ENCODE assay signal across 1 cellular context in the genomic region with DNA sequence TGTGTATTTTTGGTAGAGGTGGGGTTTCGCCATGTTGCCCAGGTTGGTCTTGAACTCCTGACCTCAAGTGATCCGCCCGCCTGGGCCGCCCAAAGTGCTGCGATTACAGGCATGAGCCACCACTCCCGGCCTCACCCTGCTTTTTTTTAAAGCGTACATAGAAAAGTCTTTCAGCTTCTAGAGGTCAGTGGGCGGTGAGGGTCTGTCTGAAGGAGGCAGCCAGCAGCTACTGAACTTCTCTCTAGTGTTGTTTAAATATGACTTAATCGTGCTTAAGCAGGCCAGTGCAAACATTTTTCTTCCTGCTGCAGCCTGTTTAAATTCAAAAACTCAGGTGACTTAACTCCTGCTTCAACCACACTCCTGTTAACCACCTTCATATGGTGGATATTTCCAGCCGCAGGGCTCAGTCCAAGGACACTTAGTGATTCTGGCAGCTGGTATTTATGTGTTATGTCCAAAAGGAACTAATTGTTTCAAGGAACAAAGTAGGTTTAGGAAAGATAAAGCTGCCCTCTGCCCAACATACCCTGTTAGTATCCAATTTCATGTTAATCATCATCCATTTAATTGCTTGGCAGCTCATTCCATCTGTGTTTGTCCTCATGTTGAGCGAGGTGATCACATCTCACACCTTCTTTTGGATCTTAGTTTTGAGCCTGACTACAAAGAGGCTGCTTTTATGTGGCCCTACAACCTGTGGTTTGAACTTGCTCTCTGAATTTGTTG.
TF ChIP-seq lines count a peak whose summit lies in the region.

No MANE protein-coding gene starts in this region.

TF ChIP-seq in HepG2, 621 proteins besides CTCF, POLR2A, EP300 and RAD21 (continued from another document and continues in another):
- TF ChIP-seq ARID5B (CRISPR knock-in tag; IDR thresholded peaks at IDR 0.05) (peak; percentile 58; the same call in 1 of the 2 replicates), ZNF3 (CRISPR knock-in tag; IDR thresholded peaks at IDR 0.05) (no peak), SAP130 (CRISPR knock-in tag; IDR thresholded peaks at IDR 0.05; ENCODE audit: low read depth) (peak; percentile 51; the same call in 1 of the 2 replicates), FOXK1 (CRISPR knock-in tag; IDR thresholded peaks at IDR 0.05; ENCODE audit: borderline replicate concordance, low read depth) (no peak), JUN (CRISPR knock-in tag; IDR thresholded peaks at IDR 0.05) (no peak), RXRA (CRISPR knock-in tag; IDR thresholded peaks at IDR 0.05) (peak; percentile 89), ZBTB38 (CRISPR knock-in tag; IDR thresholded peaks at IDR 0.05) (no peak), ZNF687 (CRISPR knock-in tag; IDR thresholded peaks at IDR 0.05) (peak; percentile 56), DNMT3B (CRISPR knock-in tag; conservative IDR thresholded peaks at IDR 0.05) (no peak), GATAD1 (CRISPR knock-in tag; IDR thresholded peaks at IDR 0.05) (no peak), ESRRA (CRISPR knock-in tag; IDR thresholded peaks at IDR 0.05; ENCODE audit: low read depth) (0 out of 2 replicates have a peak, but pooled peaks have one; percentile 41), TBX2 (CRISPR knock-in tag; IDR thresholded peaks at IDR 0.05; ENCODE audit: borderline replicate concordance) (peak; percentile 90), ZC3H13 (CRISPR knock-in tag; IDR thresholded peaks at IDR 0.05) (peak; percentile 57; the same call in 1 of the 2 replicates), ZNF264 (CRISPR knock-in tag; IDR thresholded peaks at IDR 0.05) (peak; percentile 38; the same call in 1 of the 2 replicates), ZNF382 (CRISPR knock-in tag; IDR thresholded peaks at IDR 0.05; ENCODE audit: borderline replicate concordance) (no peak), GABPA (IDR thresholded peaks at IDR 0.05; ENCODE audit: low read depth, low read length) (no peak), GABPA (CRISPR knock-in tag; IDR thresholded peaks at IDR 0.05; ENCODE audit: low read depth) (peak; percentile 33; the same call in 1 of the 2 replicates), HNF4G (IDR thresholded peaks at IDR 0.05; ENCODE audit: borderline replicate concordance, low read depth, low read length) (peak; percentile 5; the same call in 1 of the 2 replicates), HNF4G (CRISPR knock-in tag; IDR thresholded peaks at IDR 0.05; ENCODE audit: borderline replicate concordance, low read depth) (no peak), SRY (CRISPR knock-in tag; IDR thresholded peaks at IDR 0.05) (no peak), RORA (CRISPR knock-in tag; IDR thresholded peaks at IDR 0.05) (no peak), MLLT10 (CRISPR knock-in tag; IDR thresholded peaks at IDR 0.05) (no peak), ARID3A (IDR thresholded peaks at IDR 0.05; ENCODE audit: low read depth, low read length) (peak; percentile 12; the same call in 1 of the 2 replicates), ZNF773 (CRISPR knock-in tag; IDR thresholded peaks at IDR 0.05; ENCODE audit: borderline replicate concordance) (no peak), HOXA3 (CRISPR knock-in tag; IDR thresholded peaks at IDR 0.05) (peak; percentile 42; the same call in 1 of the 2 replicates), ZNF281 (CRISPR knock-in tag; IDR thresholded peaks at IDR 0.05; ENCODE audit: borderline replicate concordance) (no peak), MED1 (CRISPR knock-in tag; IDR thresholded peaks at IDR 0.05) (peak; percentile 47; the same call in 1 of the 2 replicates), ZFAT (CRISPR knock-in tag; conservative IDR thresholded peaks at IDR 0.05) (no peak), ZNF33B (CRISPR knock-in tag; IDR thresholded peaks at IDR 0.05) (no peak), MED8 (CRISPR knock-in tag; IDR thresholded peaks at IDR 0.05; ENCODE audit: insufficient replicate concordance) (no peak), ZNF879 (CRISPR knock-in tag; IDR thresholded peaks at IDR 0.05) (no peak), RNF2 (conservative IDR thresholded peaks at IDR 0.05; ENCODE audit: low read depth) (no peak), SOX5 (CRISPR knock-in tag; IDR thresholded peaks at IDR 0.05; ENCODE audit: borderline replicate concordance) (peak; percentile 79), HNRNPL (IDR thresholded peaks at IDR 0.05; ENCODE audit: low read depth, low read length) (no peak)
- TF ChIP-seq, protein P1, sequence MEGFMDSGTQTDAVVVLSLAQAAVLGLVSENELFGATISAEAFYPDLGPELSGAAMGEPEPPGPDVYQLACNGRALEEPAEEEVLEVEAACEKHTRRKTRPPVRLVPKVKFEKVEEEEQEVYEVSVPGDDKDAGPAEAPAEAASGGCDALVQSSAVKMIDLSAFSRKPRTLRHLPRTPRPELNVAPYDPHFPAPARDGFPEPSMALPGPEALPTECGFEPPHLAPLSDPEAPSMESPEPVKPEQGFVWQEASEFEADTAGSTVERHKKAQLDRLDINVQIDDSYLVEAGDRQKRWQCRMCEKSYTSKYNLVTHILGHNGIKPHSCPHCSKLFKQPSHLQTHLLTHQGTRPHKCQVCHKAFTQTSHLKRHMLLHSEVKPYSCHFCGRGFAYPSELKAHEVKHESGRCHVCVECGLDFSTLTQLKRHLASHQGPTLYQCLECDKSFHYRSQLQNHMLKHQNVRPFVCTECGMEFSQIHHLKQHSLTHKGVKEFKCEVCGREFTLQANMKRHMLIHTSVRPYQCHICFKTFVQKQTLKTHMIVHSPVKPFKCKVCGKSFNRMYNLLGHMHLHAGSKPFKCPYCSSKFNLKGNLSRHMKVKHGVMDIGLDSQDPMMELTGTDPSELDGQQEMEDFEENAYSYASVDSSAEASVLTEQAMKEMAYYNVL (CRISPR knock-in tag; IDR thresholded peaks at IDR 0.05; ENCODE audit: borderline replicate concordance) = no peak
- TF ChIP-seq, protein P2, sequence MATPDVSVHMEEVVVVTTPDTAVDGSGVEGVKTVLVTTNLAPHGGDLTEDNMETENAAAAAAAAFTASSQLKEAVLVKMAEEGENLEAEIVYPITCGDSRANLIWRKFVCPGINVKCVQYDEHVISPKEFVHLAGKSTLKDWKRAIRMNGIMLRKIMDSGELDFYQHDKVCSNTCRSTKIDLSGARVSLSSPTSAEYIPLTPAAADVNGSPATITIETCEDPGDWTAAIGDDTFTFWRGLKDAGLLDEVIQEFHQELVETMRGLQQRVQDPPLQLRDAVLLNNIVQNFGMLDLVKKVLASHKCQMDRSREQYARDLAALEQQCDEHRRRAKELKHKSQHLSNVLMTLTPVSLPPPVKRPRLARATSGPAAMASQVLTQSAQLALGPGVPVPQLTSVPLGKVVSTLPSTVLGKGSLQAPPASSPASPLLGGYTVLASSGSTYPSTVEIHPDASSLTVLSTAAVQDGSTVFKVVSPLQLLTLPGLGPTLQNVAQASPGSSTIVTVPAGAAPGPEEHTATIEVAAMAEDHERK (CRISPR knock-in tag; IDR thresholded peaks at IDR 0.05; ENCODE audit: low read depth) = no peak
- TF ChIP-seq, protein P3, sequence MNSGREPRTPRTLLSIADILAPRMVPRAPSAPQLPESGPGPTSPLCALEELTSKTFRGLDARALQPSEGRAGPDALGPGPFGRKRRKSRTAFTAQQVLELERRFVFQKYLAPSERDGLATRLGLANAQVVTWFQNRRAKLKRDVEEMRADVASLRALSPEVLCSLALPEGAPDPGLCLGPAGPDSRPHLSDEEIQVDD (CRISPR knock-in tag; IDR thresholded peaks at IDR 0.05; ENCODE audit: borderline replicate concordance) = no peak
- TF ChIP-seq, protein P4, sequence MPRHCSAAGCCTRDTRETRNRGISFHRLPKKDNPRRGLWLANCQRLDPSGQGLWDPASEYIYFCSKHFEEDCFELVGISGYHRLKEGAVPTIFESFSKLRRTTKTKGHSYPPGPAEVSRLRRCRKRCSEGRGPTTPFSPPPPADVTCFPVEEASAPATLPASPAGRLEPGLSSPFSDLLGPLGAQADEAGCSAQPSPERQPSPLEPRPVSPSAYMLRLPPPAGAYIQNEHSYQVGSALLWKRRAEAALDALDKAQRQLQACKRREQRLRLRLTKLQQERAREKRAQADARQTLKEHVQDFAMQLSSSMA (CRISPR knock-in tag; IDR thresholded peaks at IDR 0.05) = no peak
- TF ChIP-seq, protein P5, sequence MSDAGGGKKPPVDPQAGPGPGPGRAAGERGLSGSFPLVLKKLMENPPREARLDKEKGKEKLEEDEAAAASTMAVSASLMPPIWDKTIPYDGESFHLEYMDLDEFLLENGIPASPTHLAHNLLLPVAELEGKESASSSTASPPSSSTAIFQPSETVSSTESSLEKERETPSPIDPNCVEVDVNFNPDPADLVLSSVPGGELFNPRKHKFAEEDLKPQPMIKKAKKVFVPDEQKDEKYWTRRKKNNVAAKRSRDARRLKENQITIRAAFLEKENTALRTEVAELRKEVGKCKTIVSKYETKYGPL (CRISPR knock-in tag; IDR thresholded peaks at IDR 0.05) = no peak
